Comparison of ENCODE assay signal across 8 cellular contexts in genomic region chr21:37366488-37367300, GRCh38. TPM values are rescaled to one million over a fixed set of nuclear protein-coding genes. Genes with fewer than 3 reads are reported as not detected.
DNase-seq lines count a peak whose midpoint lies in the region; ATAC-seq and TF ChIP-seq lines count a peak whose summit lies in the region.

DYRK1A (plus strand) TSS chr21:37366773; CDS start chr21:37420375, 53,602 bp downstream.

- no peaks in the 10 kb centered on the region for H3K36me3 Mint-ChIP-seq in activated naive CD8-positive, alpha-beta T cell

- H3K27me3 Mint-ChIP-seq in activated naive CD8-positive, alpha-beta T cell, result no peaks in the 10 kb centered on the region

- no peak for TF ChIP-seq POLR2A in testis (IDR thresholded peaks at IDR 0.05)

- intact Hi-C loops in testis (cut with DNase I; ENCODE audit: low total_unique reads), result loop anchor here (2.0 kb wide), 1 partner anchor 100 kb away; the partner anchor contains the start of gene VPS26C

- peaks cover 22% of the 10 kb centered on the region for H3K4me1 ChIP-seq in testis

- peak; percentile 66 for ATAC-seq in HG02623 (IDR thresholded peaks at IDR 0.05; ENCODE audit: unreplicated experiment)
- peak; percentile 87 for ATAC-seq in omental fat pad (ENCODE audit: low FRiP score)

- H3K4me3 ChIP-seq in testis, result peak within 1 kb of the TSS; percentile 96 to 99

- CTCF ChIA-PET in GM10248 (lab: Yijun Ruan, JAX), result no interaction called here

- H3K36me3 ChIP-seq in testis (ENCODE audit: low read depth, missing control alignments), result no peaks in the 10 kb centered on the region

- H3K4me1 Mint-ChIP-seq in activated naive CD8-positive, alpha-beta T cell (ENCODE audit: low read depth), result peaks cover 46% of the 10 kb centered on the region

- POLR2A ChIA-PET in GM10248 (lab: Yijun Ruan, JAX), result interaction anchor here (0.6 kb wide), 1 partner anchor 14 kb away, joined by 3 read pairs; no protein-coding TSS in a partner anchor

- H3K9me3 ChIP-seq in testis, result no peaks in the 10 kb centered on the region

- H3K27ac Mint-ChIP-seq in activated naive CD8-positive, alpha-beta T cell, result peak within 1 kb of the TSS; percentile 98

- H3K9me3 Mint-ChIP-seq in activated naive CD8-positive, alpha-beta T cell (ENCODE audit: low read depth), result no peaks in the 10 kb centered on the region

- TF ChIP-seq CTCF in GM10248 (IDR thresholded peaks at IDR 0.05; ENCODE audit: control extremely low read depth, extremely low read depth, low read depth, missing control alignments) (no peak), omental fat pad (IDR thresholded peaks at IDR 0.05) (no peak), testis (IDR thresholded peaks at IDR 0.05) (no peak)

- DNase-seq in GM10248 (ENCODE audit: extremely low spot score) (peak; percentile 99), NCI-H1105 (lab: John Stamatoyannopoulos, UW) (peak; percentile 99), SKM-1 treated with dmso at 0.1 percent for 144 hours (lab: John Stamatoyannopoulos, UW; ENCODE audit: unreplicated experiment) (peak; percentile 96), glomerular visceral epithelial cell (ENCODE audit: extremely low spot score) (peak; percentile 100), omental fat pad (ENCODE audit: low spot score) (peak; percentile 91), testis (peak; percentile 98)

- H3K27me3 ChIP-seq in testis, result no peaks in the 10 kb centered on the region

- H3K27ac ChIP-seq in testis, result peak within 1 kb of the TSS; percentile 100

- H3K4me3 Mint-ChIP-seq in activated naive CD8-positive, alpha-beta T cell, result peak within 1 kb of the TSS; percentile 97

- WGBS in testis, 2 donors, result 0 to 2% methylated on average over 21 to 88 of the region's 89 CpGs

RNA-seq across cellular contexts. Expression of gene DYRK1A, which starts in this region (rescaled TPM):
- total RNA-seq in omental fat pad (10 to 100 TPM; 50.7 to 82.3 (median 72.3) TPM), testis (100 to 1,000 TPM; 141 to 166 TPM)
- 68.6 TPM for polyA plus RNA-seq in testis (ENCODE audit: insufficient read depth, low read depth, low replicate concordance)

Comparison
In these comparisons a context has a peak if more than half of its experiments do, and no peak if none do; other contexts are left out.
1. Peak in every context shown above with its lines: DNase-seq, ATAC-seq, H3K4me3 ChIP-seq and H3K27ac ChIP-seq.